ENCODE assay signal across 15 cellular contexts in genomic region chr14:99424306-99424877, GRCh38. TPM values are rescaled to one million over a fixed set of nuclear protein-coding genes. Genes with fewer than 3 reads are reported as not detected.
A peak's percentile ranks its signal among the peaks of the same experiment; 100 is the strongest.
DNase-seq lines count a peak whose midpoint lies in the region; ATAC-seq and TF ChIP-seq lines count a peak whose summit lies in the region.
"Had no signal": no experiment of that assay in that cellular context is flagged by ENCODE, and none has a peak within 500 bp of the region (broad histone marks: within the 10 kb centered on the region; RNA-seq: fewer than 3 reads in every experiment).

No MANE protein-coding gene starts in this region.

- peaks cover 24% of the 10 kb centered on the region for H3K36me3 Mint-ChIP-seq in natural killer cell treated with Interleukin-12 subunit alpha and Interleukin-12 subunit beta and Interleukin-15 and Interleukin-18, amount 100 ng/mL, for 72 hours

- no peaks in the 10 kb centered on the region for H3K9me3 ChIP-seq in DOHH2 (ENCODE audit: control insufficient read depth, insufficient read depth, low read length)
- peaks cover 11% of the 10 kb centered on the region; the same call in 1 of the 2 replicates for H3K9me3 ChIP-seq in NT2/D1 (ENCODE audit: insufficient read depth, low read length)
- no peaks in the 10 kb centered on the region for H3K9me3 ChIP-seq in hepatocyte (ENCODE audit: low read depth)

- 54% methylated on average over 5 of the region's 5 CpGs for WGBS in hepatocyte (ENCODE audit: low lambda C conversion rate, missing lambda C conversion rate)

- peaks cover 6% of the 10 kb centered on the region for H3F3A ChIP-seq in DOHH2 (ENCODE audit: control insufficient read depth, insufficient read depth)

- H3K79me2 ChIP-seq in DOHH2 (ENCODE audit: control insufficient read depth, low read length) = peaks cover 10% of the 10 kb centered on the region
- H3K79me2 ChIP-seq in hepatocyte = peaks cover 20% of the 10 kb centered on the region

- H3K4me2 ChIP-seq in DOHH2 (ENCODE audit: low read length) (peak overlapping the region; percentile 58), hepatocyte (no peak overlapping the region)
- H3K4me2 ChIP-seq: BLaER1 had no signal

- H3K9ac ChIP-seq in NT2/D1 (ENCODE audit: insufficient read length, low read depth) = peak overlapping the region; percentile 25
- H3K9ac ChIP-seq: BLaER1 had no signal

- DNase-seq in NT2/D1 (ENCODE audit: low read depth, low spot score) = no peak
- DNase-seq in hepatocyte (ENCODE audit: low spot score) = no peak
- DNase-seq in natural killer cell treated with Interleukin-12 subunit alpha and Interleukin-12 subunit beta and Interleukin-15 and Interleukin-18, amount 100 ng/mL, for 72 hours (ENCODE audit: low spot score) = no peak
- DNase-seq in hypothalamus (lab: John Stamatoyannopoulos, UW) = no peak
- DNase-seq: NCI-H1694; stimulated activated CD4-positive, alpha-beta T cell treated with anti-CD3 and anti-CD28 coated beads, Interleukin-12 subunit alpha, Interleukin-12 subunit beta, amount 100 ng/mL, for 4 hours had no signal

- H2AFZ ChIP-seq in hepatocyte = no peak overlapping the region

- H3K4me1 Mint-ChIP-seq in natural killer cell treated with Interleukin-12 subunit alpha and Interleukin-12 subunit beta and Interleukin-15 and Interleukin-18, amount 100 ng/mL, for 72 hours (ENCODE audit: low read depth in 2 of 2) = peaks cover 36 to 41% of the 10 kb centered on the region in 2 donors

- H4K20me1 ChIP-seq in DOHH2 (ENCODE audit: control insufficient read depth, insufficient read depth, low read depth, low read length) (peaks cover 3% of the 10 kb centered on the region; the same call in 1 of the 2 replicates), hepatocyte (ENCODE audit: insufficient read depth, poor library complexity, severe bottlenecking) (no peaks in the 10 kb centered on the region)

- no peaks in the 10 kb centered on the region for H3K9me3 Mint-ChIP-seq in natural killer cell treated with Interleukin-12 subunit alpha and Interleukin-12 subunit beta and Interleukin-15 and Interleukin-18, amount 100 ng/mL, for 72 hours

- H3K27ac Mint-ChIP-seq in natural killer cell treated with Interleukin-12 subunit alpha and Interleukin-12 subunit beta and Interleukin-15 and Interleukin-18, amount 100 ng/mL, for 72 hours = peak overlapping the region; percentile 17 to 80
- H3K27ac Mint-ChIP-seq: progenitor cell of endocrine pancreas had no signal

- H3K27ac ChIP-seq in DOHH2 (ENCODE audit: low read depth, low read length) (peak overlapping the region; percentile 42; the same call in 1 of the 2 replicates), hepatocyte (peak overlapping the region; percentile 38)
- H3K27ac ChIP-seq: BLaER1 had no signal

- no peak for TF ChIP-seq CTCF in DOHH2 (IDR thresholded peaks at IDR 0.05; ENCODE audit: low read depth, low read length, poor library complexity, severe bottlenecking)
- TF ChIP-seq CTCF in hepatocyte (IDR thresholded peaks at IDR 0.05; ENCODE audit: poor library complexity) = no peak

- H3K36me3 ChIP-seq in DOHH2 (ENCODE audit: control insufficient read depth, low read length) (peaks cover 11% of the 10 kb centered on the region), NT2/D1 (ENCODE audit: insufficient read depth, insufficient read length, low read length) (peaks cover 6% of the 10 kb centered on the region), hepatocyte (replicated peaks; ENCODE audit: insufficient read depth, low read depth) (no peaks in the 10 kb centered on the region)

- ATAC-seq in natural killer cell treated with Interleukin-12 subunit alpha and Interleukin-12 subunit beta and Interleukin-15 and Interleukin-18, amount 100 ng/mL, for 72 hours = no peak
- ATAC-seq in HG02678 (IDR thresholded peaks at IDR 0.05; ENCODE audit: unreplicated experiment) = no peak
- ATAC-seq in HG03025 (IDR thresholded peaks at IDR 0.05; ENCODE audit: low FRiP score, unreplicated experiment) = no peak
- ATAC-seq in HG03095 (IDR thresholded peaks at IDR 0.05; ENCODE audit: unreplicated experiment) = no peak
- ATAC-seq: GM12878, Panc1, SK-N-SH treated with all-trans-retinoic acid at 6 μM for 48 hours had no signal

- H3K4me3 ChIP-seq in DOHH2 (ENCODE audit: low read length) = peak overlapping the region; percentile 54
- no peak overlapping the region for H3K4me3 ChIP-seq in NT2/D1 (ENCODE audit: insufficient read length, low read depth)
- no peak overlapping the region for H3K4me3 ChIP-seq in hepatocyte
- H3K4me3 ChIP-seq: BLaER1, GM12878 had no signal

- no peak overlapping the region for H3K4me3 Mint-ChIP-seq in natural killer cell treated with Interleukin-12 subunit alpha and Interleukin-12 subunit beta and Interleukin-15 and Interleukin-18, amount 100 ng/mL, for 72 hours

- H3K27me3 ChIP-seq in DOHH2 (ENCODE audit: control insufficient read depth, low read length) = no peaks in the 10 kb centered on the region
- H3K27me3 ChIP-seq in NT2/D1 (ENCODE audit: insufficient read depth, insufficient read length) = no peaks in the 10 kb centered on the region
- H3K27me3 ChIP-seq in hepatocyte = no peaks in the 10 kb centered on the region
- H3K27me3 ChIP-seq: BLaER1 had no signal

- H3K9me2 ChIP-seq in DOHH2 (replicated peaks; ENCODE audit: control insufficient read depth, low read length) (no peaks in the 10 kb centered on the region), hepatocyte (replicated peaks; ENCODE audit: insufficient read depth) (no peaks in the 10 kb centered on the region)

- H3K27me3 Mint-ChIP-seq in natural killer cell treated with Interleukin-12 subunit alpha and Interleukin-12 subunit beta and Interleukin-15 and Interleukin-18, amount 100 ng/mL, for 72 hours = no peaks in the 10 kb centered on the region
- H3K27me3 Mint-ChIP-seq: progenitor cell of endocrine pancreas had no signal

- H3K4me1 ChIP-seq in DOHH2 (ENCODE audit: control insufficient read depth, low read length) (peaks cover 51% of the 10 kb centered on the region), NT2/D1 (ENCODE audit: insufficient read depth, insufficient read length) (peaks cover 9% of the 10 kb centered on the region), hepatocyte (ENCODE audit: insufficient read depth) (peaks cover 27% of the 10 kb centered on the region)

RNA-seq across cellular contexts. Expression of gene SETD3, which starts 56.3 kb away (rescaled TPM):
- 60.2 and 67.3 TPM in 2 replicates for total RNA-seq in hepatocyte
- 43.6 and 47.0 TPM in 2 replicates for polyA plus RNA-seq in hepatocyte
- 10 to 100 TPM; 80.6 to 96.7 TPM for total RNA-seq in natural killer cell treated with Interleukin-12 subunit alpha and Interleukin-12 subunit beta and Interleukin-15 and Interleukin-18, amount 100 ng/mL, for 72 hours

RNA-seq across cellular contexts. Expression of gene CCNK, which starts 56.8 kb away (rescaled TPM):
- 15.6 and 22.0 TPM in 2 replicates for total RNA-seq in hepatocyte
- 10.1 and 11.1 TPM in 2 replicates for polyA plus RNA-seq in hepatocyte
- 100 to 1,000 TPM in 1 of 2 donors, 10 to 100 TPM in 1; 78.6 to 105 TPM for total RNA-seq in natural killer cell treated with Interleukin-12 subunit alpha and Interleukin-12 subunit beta and Interleukin-15 and Interleukin-18, amount 100 ng/mL, for 72 hours
